Comparison of ENCODE assay signal across 15 cellular contexts in genomic region chr12:132478845-132479244, GRCh38. TPM values are rescaled to one million over a fixed set of nuclear protein-coding genes. Genes with fewer than 3 reads are reported as not detected.
A peak's percentile ranks its signal among the peaks of the same experiment; 100 is the strongest.
DNase-seq lines count a peak whose midpoint lies in the region; ATAC-seq, FAIRE-seq and TF ChIP-seq lines count a peak whose summit lies in the region.
"Had no signal": no experiment of that assay in that cellular context is flagged by ENCODE, and none has a peak within 500 bp of the region (broad histone marks: within the 10 kb centered on the region; RNA-seq: fewer than 3 reads in every experiment).

No MANE protein-coding gene starts in this region.

- DNase-seq in cardiac muscle cell (ENCODE audit: low read depth in 1 of 2, low spot score in 1 of 2) (no peak), right atrium auricular region (ENCODE audit: low spot score) (no peak), GM12878 (ENCODE audit: low read depth, low spot score) (no peak), retinal pigment epithelial cell (ENCODE audit: low read depth) (no peak), GM13976 (ENCODE audit: low spot score) (no peak), glomerular visceral epithelial cell (ENCODE audit: extremely low spot score) (no peak), NCI-H526 treated with DMSO at 0.1 percent for 48 hours (lab: John Stamatoyannopoulos, UW) (no peak)
- DNase-seq: activated effector memory CD4-positive, alpha-beta T cell treated with anti-CD3 and anti-CD28 coated beads, Interleukin-2, amount 50 U/mL, for 16 hours; mucosa of descending colon; NCI-H510A treated with DMSO at 0.1 percent for 48 hours; SHP77 treated with DMSO at 0.1 percent for 48 hours had no signal

- ATAC-seq in GM12878, result no peak; the same call in 2 of the 3 replicates
- ATAC-seq: gastroesophageal sphincter, mucosa of descending colon had no signal

- no peaks in the 10 kb centered on the region for H3K79me2 ChIP-seq in Loucy (ENCODE audit: insufficient read depth, low read length)
- no peaks in the 10 kb centered on the region for H3K79me2 ChIP-seq in GM12878 (ENCODE audit: control insufficient read depth, insufficient read depth, low read length)

- FAIRE-seq in GM12878 (lab: Jason Lieb, UNC), result no peak
- FAIRE-seq: GM12891, keratinocyte had no signal

- H4K20me1 ChIP-seq in Loucy (ENCODE audit: insufficient read depth, low read length, poor library complexity, severe bottlenecking), result no peaks in the 10 kb centered on the region
- H4K20me1 ChIP-seq in GM12878 (ENCODE audit: control insufficient read depth, insufficient read depth), result no peaks in the 10 kb centered on the region

- H3K27me3 ChIP-seq in cardiac muscle cell (peaks cover 19% of the 10 kb centered on the region), right atrium auricular region (no peaks in the 10 kb centered on the region), Loucy (ENCODE audit: insufficient read depth, low read length, poor library complexity, severe bottlenecking) (no peaks in the 10 kb centered on the region), GM12878 (replicated peaks in 1 of 2; ENCODE audit: control insufficient read depth in 2 of 2, insufficient read depth in 2 of 2, low read length in 1 of 2) (no peaks in the 10 kb centered on the region)

- SMC1A ChIA-PET in GM12878 (lab: Charles Lee; ENCODE audit: uncharacterized antibody, unreplicated experiment), result interaction anchor here (1.4 kb wide), 1 partner anchor 44 kb away, joined by 4 read pairs; no protein-coding TSS in a partner anchor

- intact Hi-C loops in GM12878 (cut with micrococcal nuclease; ENCODE audit: unreplicated experiment), result no loop called here

- POLR2A ChIA-PET in GM12878 (lab: Charles Lee), result no interaction called here

- TF ChIP-seq EP300 in GM12878 (IDR thresholded peaks at IDR 0.05; ENCODE audit: borderline replicate concordance in 1 of 2, control insufficient read depth in 1 of 2, low read depth in 2 of 2, low read length in 2 of 2), result no peak

- 32% methylated on average over 12 of the region's 16 CpGs for WGBS in GM12878 (ENCODE audit: insufficient coverage, insufficient replicate concordance, low lambda C conversion rate, missing lambda C conversion rate)

- TF ChIP-seq CTCF in cardiac muscle cell (IDR thresholded peaks at IDR 0.05; ENCODE audit: low read depth, low read length) (peak; percentile 8), right atrium auricular region (IDR thresholded peaks at IDR 0.05) (no peak), Loucy (conservative IDR thresholded peaks at IDR 0.05; ENCODE audit: low read length) (peak; percentile 51), GM12878 (IDR thresholded peaks at IDR 0.05 in 2 of 3, conservative IDR thresholded peaks at IDR 0.05 in 1 of 3; ENCODE audit: control insufficient read depth in 2 of 3, extremely low read depth in 1 of 3, insufficient read depth in 1 of 3, low read depth in 3 of 3, low read length in 3 of 3) (0 out of 6 replicates have a peak, but pooled peaks of 2 of the 3 experiments have one; percentile 9 to 18), retinal pigment epithelial cell (conservative IDR thresholded peaks at IDR 0.05; ENCODE audit: low read depth, low read length) (peak; percentile 28), GM13976 (IDR thresholded peaks at IDR 0.05; ENCODE audit: borderline replicate concordance, control extremely low read depth, extremely low read depth, insufficient read depth, missing control alignments) (no peak)

- CTCF ChIA-PET in GM12878 (lab: Yijun Ruan, JAX), result interaction anchor here (1.5 kb wide), 1 partner anchor 10 kb away, joined by 4 read pairs; no protein-coding TSS in a partner anchor

- no peaks in the 10 kb centered on the region for H3K9me2 ChIP-seq in Loucy (replicated peaks; ENCODE audit: low read depth, low read length)

- no peak overlapping the region for H3K27ac ChIP-seq in cardiac muscle cell
- H3K27ac ChIP-seq in right atrium auricular region, result no peak overlapping the region
- H3K27ac ChIP-seq in GM12878 (ENCODE audit: control insufficient read depth, insufficient read depth), result no peak overlapping the region
- H3K27ac ChIP-seq: gastroesophageal sphincter had no signal

- H3K9ac ChIP-seq in Loucy (ENCODE audit: low read depth, low read length, poor library complexity, severe bottlenecking) (no peak overlapping the region), GM12878 (ENCODE audit: control insufficient read depth, insufficient read depth, low read length) (no peak overlapping the region)

- no peak for TF ChIP-seq POLR2A in GM12878 (IDR thresholded peaks at IDR 0.05; ENCODE audit: low read depth, low read length)

- H3K36me3 ChIP-seq in cardiac muscle cell, result no peaks in the 10 kb centered on the region
- H3K36me3 ChIP-seq in right atrium auricular region, result no peaks in the 10 kb centered on the region
- no peaks in the 10 kb centered on the region for H3K36me3 ChIP-seq in Loucy (ENCODE audit: insufficient read depth, low read length)
- H3K36me3 ChIP-seq in GM12878 (ENCODE audit: control insufficient read depth in 2 of 2, insufficient read depth in 2 of 2, low read length in 1 of 2), result no peaks in the 10 kb centered on the region
- H3K36me3 ChIP-seq: gastroesophageal sphincter had no signal

- RAD21 ChIA-PET in GM12878 (lab: Charles Lee; ENCODE audit: unreplicated experiment), result no interaction called here

- BruUV-seq in GM12878 (replicated peaks; lab: Mats Ljungman, UMichigan), result no TSS peak

- H3K4me1 ChIP-seq in cardiac muscle cell (ENCODE audit: low read depth), result no peaks in the 10 kb centered on the region
- no peaks in the 10 kb centered on the region for H3K4me1 ChIP-seq in right atrium auricular region
- H3K4me1 ChIP-seq in Loucy (ENCODE audit: insufficient read depth, low read length, poor library complexity, severe bottlenecking), result peaks cover 9% of the 10 kb centered on the region
- H3K4me1 ChIP-seq in GM12878 (ENCODE audit: control insufficient read depth, insufficient read depth, low read length), result peaks cover 8% of the 10 kb centered on the region
- H3K4me1 ChIP-seq: gastroesophageal sphincter had no signal

- H3K4me2 ChIP-seq in Loucy (ENCODE audit: low read depth, low read length, poor library complexity, severe bottlenecking) (no peak overlapping the region), GM12878 (ENCODE audit: control insufficient read depth, insufficient read depth) (no peak overlapping the region)

- H3K4me3 ChIP-seq in cardiac muscle cell (no peak overlapping the region), right atrium auricular region (no peak overlapping the region), Loucy (ENCODE audit: low read length, poor library complexity, severe bottlenecking) (no peak overlapping the region), GM12878 (no peak overlapping the region), retinal pigment epithelial cell (ENCODE audit: low read length) (no peak overlapping the region)
- H3K4me3 ChIP-seq: gastroesophageal sphincter, mucosa of descending colon had no signal

- H3F3A ChIP-seq in Loucy (ENCODE audit: low read depth), result no peaks in the 10 kb centered on the region; the same call in 1 of the 2 replicates

- no peak overlapping the region for H2AFZ ChIP-seq in Loucy (ENCODE audit: low read length)
- H2AFZ ChIP-seq in GM12878 (ENCODE audit: control insufficient read depth, low read depth, low read length), result no peak overlapping the region

- in situ Hi-C loops in GM12878 (cut with MboI) (no loop called here), GM13976 (cut with MboI; ENCODE audit: low sequenced_read_pairs, unreplicated experiment) (no loop called here)

- H3K9me3 ChIP-seq in cardiac muscle cell (ENCODE audit: low read depth), result no peaks in the 10 kb centered on the region
- H3K9me3 ChIP-seq in right atrium auricular region, result no peaks in the 10 kb centered on the region
- no peaks in the 10 kb centered on the region for H3K9me3 ChIP-seq in Loucy (ENCODE audit: insufficient read depth, low read depth, low read length)
- H3K9me3 ChIP-seq in GM12878 (replicated peaks; ENCODE audit: control insufficient read depth, insufficient read depth, low read length), result no peaks in the 10 kb centered on the region
- H3K9me3 ChIP-seq: gastroesophageal sphincter, mucosa of descending colon had no signal

- peak; percentile 18; the same call in 1 of the 2 replicates for TF ChIP-seq RAD21 in GM12878 (IDR thresholded peaks at IDR 0.05; ENCODE audit: insufficient read depth, low read depth, low read length)

TF ChIP-seq in GM12878, 131 proteins besides CTCF, POLR2A, EP300 and RAD21 (continues in another document):
- TF ChIP-seq LARP7 (IDR thresholded peaks at IDR 0.05), result no peak
- TF ChIP-seq RELB (IDR thresholded peaks at IDR 0.05; ENCODE audit: low read depth), result no peak

RNA-seq across cellular contexts. Expression of gene FBRSL1, which starts 11.1 kb away (rescaled TPM):
- total RNA-seq in cardiac muscle cell, result 19.9 and 37.3 TPM in 2 replicates
- 45.0 and 52.9 TPM in 2 replicates for polyA plus RNA-seq in cardiac muscle cell
- total RNA-seq in right atrium auricular region, result 10 to 100 TPM; 19.3 to 20.4 TPM
- 30.6 and 38.6 TPM in 2 replicates for total RNA-seq in GM12878 (2013; cell fraction: nucleolus; rRNA removed)
- 4.5 and 6.3 TPM in 2 replicates for total RNA-seq in GM12878 (2014; rRNA removed)
- 2.0 and 6.7 TPM in 2 replicates for total RNA-seq in GM12878 (2014; rRNA removed; fragmentation: Illumina TruSeq; extraction: Trizol)
- total RNA-seq in GM12878 (2021), result 53.4 and 55.1 TPM in 2 replicates
- 34.4 TPM for polyA plus RNA-seq in GM12878 (2011; ENCODE audit: low read depth)
- polyA plus RNA-seq in GM12878 (2011; rRNA removed), result 0.40 and 0.81 TPM in 2 replicates
- 2.6 and 7.9 TPM in 2 replicates for polyA plus RNA-seq in GM12878 (2011; cell fraction: cytosol; rRNA removed)
- polyA plus RNA-seq in GM12878 (2011; cell fraction: nucleus; rRNA removed), result 17.0 and 38.4 TPM in 2 replicates
- polyA plus RNA-seq in GM12878 (2012), result 21.0 and 21.8 TPM in 2 replicates
- polyA plus RNA-seq in GM12878 (2014; fragmentation: Illumina TruSeq; extraction: Trizol), result 1.1 and 12.3 TPM in 2 replicates
- polyA plus RNA-seq in GM12878 (2014; fragmentation: Nextera tagmentation; extraction: Ambion mirVana), result under 1 TPM; 0.19 to 0.58 TPM
- 19.9 and 29.3 TPM in 2 replicates for polyA plus RNA-seq in GM12878 (2014; rRNA removed)
- polyA plus RNA-seq in GM12878 (2016; fragmentation: Nextera tagmentation; extraction: Ambion mirVana), result 1 to 10 TPM; 1.4 to 1.9 TPM
- polyA minus RNA-seq in GM12878 (2011; rRNA and poly(A)+ RNA removed), result 0.59 and 2.1 TPM in 2 replicates
- 7.5 and 13.1 TPM in 2 replicates for polyA minus RNA-seq in GM12878 (2011; cell fraction: cytosol; rRNA and poly(A)+ RNA removed)
- polyA minus RNA-seq in GM12878 (2011; cell fraction: nucleus; rRNA and poly(A)+ RNA removed), result 2.8 and 6.9 TPM in 2 replicates

Comparison
In these comparisons a context has a peak if more than half of its experiments do, and no peak if none do; other contexts are left out.
1. CTCF ChIP-seq: peak in cardiac muscle cell (single experiment), Loucy (single experiment), GM12878 (2 of 3) and retinal pigment epithelial cell (single experiment); none in right atrium auricular region (0 of 2) and GM13976 (single experiment).